Comparison of ENCODE assay signal across 9 cellular contexts in genomic region chr2:70686577-70687460, GRCh38.
A peak's percentile ranks its signal among the peaks of the same experiment; 100 is the strongest.
DNase-seq lines count a peak whose midpoint lies in the region; FAIRE-seq and TF ChIP-seq lines count a peak whose summit lies in the region.
"Had no signal": no experiment of that assay in that cellular context is flagged by ENCODE, and none has a peak within 500 bp of the region (broad histone marks: within the 10 kb centered on the region; RNA-seq: fewer than 3 reads in every experiment).

No MANE protein-coding gene starts in this region.

- DNase-seq in DMS53 treated with DMSO at 0.1 percent for 48 hours (lab: John Stamatoyannopoulos, UW; ENCODE audit: unreplicated experiment): peak; percentile 34
- peak; percentile 92 for DNase-seq in H4 (ENCODE audit: low spot score)
- DNase-seq in NCI-H460 (ENCODE audit: extremely low read depth, low read depth): peak; percentile 75
- peak; percentile 37 for DNase-seq in amniotic epithelial cell (ENCODE audit: low read depth)
- DNase-seq in kidney epithelial cell (ENCODE audit: low read depth): no peak
- DNase-seq in kidney: no peak
- no peak for DNase-seq in activated gamma-delta T cell (lab: John Stamatoyannopoulos, UW)
- DNase-seq in testis: no peak

- H3K4me1 ChIP-seq in kidney (ENCODE audit: control insufficient read depth in 1 of 2, insufficient read depth in 1 of 2, low read depth in 1 of 2, low read length in 2 of 2) (no peaks in the 10 kb centered on the region), testis (no peaks in the 10 kb centered on the region)

- H3K9me3 ChIP-seq in kidney (ENCODE audit: control insufficient read depth in 1 of 2, low read length in 2 of 2) (no peaks in the 10 kb centered on the region), testis (no peaks in the 10 kb centered on the region)

- H3K27ac ChIP-seq in kidney (ENCODE audit: low read depth in 2 of 2, low read length in 2 of 2) (no peak overlapping the region), testis (no peak overlapping the region)
- H3K27ac ChIP-seq: skin epidermis had no signal

- H3K36me3 ChIP-seq in kidney epithelial cell (ENCODE audit: control insufficient read depth, insufficient read depth, low read length) (no peaks in the 10 kb centered on the region), kidney (ENCODE audit: control insufficient read depth in 1 of 2, insufficient read depth in 2 of 2, low read length in 2 of 2) (no peaks in the 10 kb centered on the region), testis (ENCODE audit: low read depth, missing control alignments) (no peaks in the 10 kb centered on the region)

- no peak for FAIRE-seq in kidney (lab: Jason Lieb, UNC)

- 67 to 68% methylated on average over 9 to 11 of the region's 11 CpGs for WGBS in testis, 2 donors

- H3K9ac ChIP-seq in kidney (ENCODE audit: low read length in 2 of 2): no peak overlapping the region

- H3K27me3 ChIP-seq in kidney epithelial cell (ENCODE audit: control insufficient read depth, insufficient read depth, low read length): no peaks in the 10 kb centered on the region
- H3K27me3 ChIP-seq in testis: no peaks in the 10 kb centered on the region

- intact Hi-C loops in kidney (cut with DNase I) (no loop called here), testis (cut with DNase I; ENCODE audit: low total_unique reads) (no loop called here)

- TF ChIP-seq POLR2A in testis (IDR thresholded peaks at IDR 0.05): no peak

- TF ChIP-seq CTCF in kidney epithelial cell (IDR thresholded peaks at IDR 0.05; ENCODE audit: insufficient read depth, low read length, poor library complexity, severe bottlenecking): peak; percentile 35
- TF ChIP-seq CTCF in kidney (IDR thresholded peaks at IDR 0.05; ENCODE audit: borderline replicate concordance, extremely low read depth, insufficient read depth): no peak
- TF ChIP-seq CTCF in testis (IDR thresholded peaks at IDR 0.05): no peak

- H3K4me3 ChIP-seq in kidney epithelial cell (ENCODE audit: low read depth, low read length) (no peak overlapping the region), kidney (ENCODE audit: low read length in 2 of 2) (no peak overlapping the region), testis (no peak overlapping the region)
- H3K4me3 ChIP-seq: skin epidermis had no signal

Comparison
In these comparisons a context has a peak if more than half of its experiments do, and no peak if none do; other contexts are left out.
1. DNase-seq: peak in DMS53 treated with DMSO at 0.1 percent for 48 hours (single experiment), H4 (single experiment), NCI-H460 (single experiment) and amniotic epithelial cell (single experiment); none in kidney epithelial cell (single experiment), kidney (single experiment), activated gamma-delta T cell (single experiment) and testis (single experiment).